Comparison of ENCODE assay signal across 1 cellular context in the genomic region with DNA sequence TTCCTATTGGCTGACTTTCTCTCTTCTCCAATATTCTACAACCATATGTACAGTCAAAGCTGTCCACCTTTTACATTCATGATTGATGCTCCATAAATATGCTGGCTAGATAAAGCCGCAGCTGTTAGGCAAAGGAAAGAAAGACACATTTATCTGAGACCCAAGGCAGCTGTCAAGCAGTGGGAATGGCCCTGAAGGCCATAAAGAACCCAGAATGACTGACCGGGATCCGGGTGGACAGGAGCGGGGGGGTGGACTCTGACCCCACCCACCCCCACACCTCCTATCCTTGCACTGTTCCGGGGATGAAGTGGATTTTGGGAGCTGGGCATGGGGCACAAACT.
A peak's percentile ranks its signal among the peaks of the same experiment; 100 is the strongest.
TF ChIP-seq lines count a peak whose summit lies in the region.

No MANE protein-coding gene starts in this region.

TF ChIP-seq in K562, 482 proteins besides CTCF, POLR2A, EP300 and RAD21:
- TF ChIP-seq PBX2 (CRISPR knock-in tag; IDR thresholded peaks at IDR 0.05; ENCODE audit: low read depth): no peak
- peak; percentile 51 for TF ChIP-seq PBX2 (tag; conservative IDR thresholded peaks at IDR 0.05; ENCODE audit: low read depth)
- TF ChIP-seq PPARD (CRISPR knock-in tag; IDR thresholded peaks at IDR 0.05): no peak
- no peak for TF ChIP-seq TSC22D4 (tag; IDR thresholded peaks at IDR 0.05)
- TF ChIP-seq CREM (IDR thresholded peaks at IDR 0.05; ENCODE audit: low read depth): no peak
- no peak for TF ChIP-seq ZNF407 (IDR thresholded peaks at IDR 0.05; ENCODE audit: low read depth)
- TF ChIP-seq VEZF1 (CRISPR knock-in tag; IDR thresholded peaks at IDR 0.05): peak; percentile 45
- TF ChIP-seq MEIS2 (IDR thresholded peaks at IDR 0.05; ENCODE audit: partially characterized antibody): peak; percentile 11
TF ChIP-seq in K562: peak in this region for 3.
